2 cellular contexts compared by ENCODE assay signal in genomic region chr1:66575739-66576138, GRCh38.
A peak's percentile ranks its signal among the peaks of the same experiment; 100 is the strongest.
TF ChIP-seq lines count a peak whose summit lies in the region.

No MANE protein-coding gene starts in this region.

TF ChIP-seq in K562, 482 proteins besides CTCF, POLR2A, EP300 and RAD21:
- no peak for TF ChIP-seq CBX3 (IDR thresholded peaks at IDR 0.05; ENCODE audit: borderline replicate concordance in 1 of 2, low read length in 2 of 2)
- no peak for TF ChIP-seq ZNF146 (CRISPR knock-in tag; IDR thresholded peaks at IDR 0.05; ENCODE audit: unreplicated experiment)
- no peak for TF ChIP-seq KHSRP (IDR thresholded peaks at IDR 0.05)
- TF ChIP-seq IRF1 (CRISPR knock-in tag; IDR thresholded peaks at IDR 0.05; ENCODE audit: borderline replicate concordance) = no peak
- 0 out of 2 replicates have a peak, but pooled peaks have one; percentile 33 for TF ChIP-seq FOSL1 (tag; conservative IDR thresholded peaks at IDR 0.05)
- 0 out of 2 replicates have a peak, but pooled peaks have one; percentile 20 for TF ChIP-seq JUND (IDR thresholded peaks at IDR 0.05; ENCODE audit: borderline replicate concordance, low read depth, low read length)
- TF ChIP-seq JUND (tag; IDR thresholded peaks at IDR 0.05; ENCODE audit: borderline replicate concordance, low read depth, low read length) = peak; percentile 48; the same call in 1 of the 3 replicates
- TF ChIP-seq ARID4B (CRISPR knock-in tag; IDR thresholded peaks at IDR 0.05) = no peak

TF ChIP-seq in WTC11, 78 proteins besides CTCF, POLR2A, EP300 and RAD21:
- TF ChIP-seq ZNF138 (CRISPR knock-in tag; conservative IDR thresholded peaks at IDR 0.05) (no peak), FOXP1 (CRISPR knock-in tag; IDR thresholded peaks at IDR 0.05; ENCODE audit: borderline replicate concordance) (no peak), E2F5 (CRISPR knock-in tag; IDR thresholded peaks at IDR 0.05) (no peak), ZNF317 (CRISPR knock-in tag; IDR thresholded peaks at IDR 0.05; ENCODE audit: borderline replicate concordance, low read depth) (no peak), ESRRA (CRISPR knock-in tag; IDR thresholded peaks at IDR 0.05; ENCODE audit: borderline replicate concordance) (no peak), NFATC4 (CRISPR knock-in tag; IDR thresholded peaks at IDR 0.05) (no peak), FOXJ3 (CRISPR knock-in tag; IDR thresholded peaks at IDR 0.05; ENCODE audit: borderline replicate concordance) (no peak), ZBTB43 (CRISPR knock-in tag; IDR thresholded peaks at IDR 0.05) (no peak), ATF1 (CRISPR knock-in tag; IDR thresholded peaks at IDR 0.05) (no peak), EMX1 (CRISPR knock-in tag; IDR thresholded peaks at IDR 0.05) (no peak), ATF6 (CRISPR knock-in tag; IDR thresholded peaks at IDR 0.05) (no peak), ZBTB21 (CRISPR knock-in tag; IDR thresholded peaks at IDR 0.05; ENCODE audit: borderline replicate concordance) (no peak), ZNF232 (CRISPR knock-in tag; IDR thresholded peaks at IDR 0.05) (no peak), JUN (CRISPR knock-in tag; IDR thresholded peaks at IDR 0.05) (no peak), ATF3 (CRISPR knock-in tag; conservative IDR thresholded peaks at IDR 0.05) (no peak), TCF7 (CRISPR knock-in tag; IDR thresholded peaks at IDR 0.05; ENCODE audit: low read depth) (no peak), RORB (CRISPR knock-in tag; IDR thresholded peaks at IDR 0.05) (no peak), PRRX2 (CRISPR knock-in tag; IDR thresholded peaks at IDR 0.05) (no peak), ZNF263 (CRISPR knock-in tag; IDR thresholded peaks at IDR 0.05; ENCODE audit: low read depth) (no peak)
